9 cellular contexts compared by ENCODE assay signal in genomic region chr15:56916825-56917477, GRCh38. TPM values are rescaled to one million over a fixed set of nuclear protein-coding genes. Genes with fewer than 3 reads are reported as not detected.
DNase-seq lines count a peak whose midpoint lies in the region; ATAC-seq lines count a peak whose summit lies in the region.
"Had no signal": no experiment of that assay in that cellular context is flagged by ENCODE, and none has a peak within 500 bp of the region (broad histone marks: within the 10 kb centered on the region; RNA-seq: fewer than 3 reads in every experiment).

No MANE protein-coding gene starts in this region.

- H3K27ac ChIP-seq in iPS-18a (ENCODE audit: low read length) (no peak overlapping the region), subcutaneous abdominal adipose tissue (ENCODE audit: low read depth, low read length) (peak overlapping the region; percentile 93), mesendoderm (ENCODE audit: low read depth, low read length) (no peak overlapping the region)
- H3K27ac ChIP-seq: 22Rv1 had no signal

- no peak overlapping the region for H4K5ac ChIP-seq in mesendoderm (ENCODE audit: low read length)

- no CpG with 5 or more reads among the region's 8 CpGs for WGBS in mesendoderm (ENCODE audit: extremely low coverage, insufficient coverage, low lambda C conversion rate)

- peak overlapping the region; percentile 88 for H3K4me3 ChIP-seq in iPS-18a (ENCODE audit: low read length)
- H3K4me3 ChIP-seq in subcutaneous abdominal adipose tissue (ENCODE audit: low read depth in 1 of 5, low read length in 5 of 5) = peak overlapping the region; percentile 86 to 92 (median 89)
- H3K4me3 ChIP-seq in mesendoderm (ENCODE audit: low read length) = no peak overlapping the region

- H3K27ac Mint-ChIP-seq in activated T-helper 1 cell treated with anti-CD3 and anti-CD28 coated beads, Interleukin-12 subunit alpha, Interleukin-12 subunit beta, Interleukin-2, Interleukin-4 antibody, amounts not matched to agents 30 ng/mL and 10 ng/mL and 1 ng/mL, durations not matched to agents 14 hours and 24 hours and 36 hours = no peak overlapping the region

- no peak overlapping the region for H2BK120ac ChIP-seq in mesendoderm (ENCODE audit: low read depth, low read length)

- no peak overlapping the region for H2BK5ac ChIP-seq in mesendoderm (ENCODE audit: low read length)

- no peak for ATAC-seq in HG02840 (IDR thresholded peaks at IDR 0.05; ENCODE audit: low FRiP score, unreplicated experiment)

- intact Hi-C loops in activated T-helper 1 cell treated with anti-CD3 and anti-CD28 coated beads, Interleukin-12 subunit alpha, Interleukin-12 subunit beta, Interleukin-2, Interleukin-4 antibody, amounts not matched to agents 30 ng/mL and 10 ng/mL and 1 ng/mL, durations not matched to agents 14 hours and 24 hours and 36 hours (cut with micrococcal nuclease) = loop anchor here (1.0 to 10.0 kb wide), 6 partner anchors 130 to 672 kb away; partner anchors contain the start of gene RFX7

- H3K4me1 ChIP-seq in iPS-18a (ENCODE audit: control insufficient read depth, low read depth, low read length) = peaks cover 13% of the 10 kb centered on the region
- H3K4me1 ChIP-seq in subcutaneous abdominal adipose tissue (ENCODE audit: control insufficient read depth in 5 of 5, insufficient read depth in 5 of 5, low read length in 5 of 5) = peaks cover 5 to 34% (median 32%) of the 10 kb centered on the region in 5 donors
- H3K4me1 ChIP-seq in mesendoderm (ENCODE audit: control insufficient read depth, low read depth, low read length) = no peaks in the 10 kb centered on the region

- H3K79me2 ChIP-seq in mesendoderm (ENCODE audit: control insufficient read depth, insufficient read depth, low read length) = peaks cover 14% of the 10 kb centered on the region

- DNase-seq in DMS53 (lab: John Stamatoyannopoulos, UW) = peak; percentile 10
- no peak for DNase-seq in DMS53 treated with DMSO at 0.1 percent for 48 hours (lab: John Stamatoyannopoulos, UW; ENCODE audit: unreplicated experiment)
- no peak for DNase-seq in activated T-helper 1 cell treated with anti-CD3 and anti-CD28 coated beads, Interleukin-12 subunit alpha, Interleukin-12 subunit beta, Interleukin-2, Interleukin-4 antibody, amounts not matched to agents 30 ng/mL and 10 ng/mL and 1 ng/mL, durations not matched to agents 14 hours and 24 hours and 36 hours (ENCODE audit: low spot score)
- DNase-seq in mesendoderm = no peak
- DNase-seq in NCI-H1048 (lab: John Stamatoyannopoulos, UW) = no peak

- H3K9me3 Mint-ChIP-seq in activated T-helper 1 cell treated with anti-CD3 and anti-CD28 coated beads, Interleukin-12 subunit alpha, Interleukin-12 subunit beta, Interleukin-2, Interleukin-4 antibody, amounts not matched to agents 30 ng/mL and 10 ng/mL and 1 ng/mL, durations not matched to agents 14 hours and 24 hours and 36 hours = no peaks in the 10 kb centered on the region

- H3K56ac ChIP-seq in mesendoderm (ENCODE audit: low read length) = no peak overlapping the region

- no peak overlapping the region for H3K23ac ChIP-seq in mesendoderm (ENCODE audit: low read length)

- H3K4me2 ChIP-seq in mesendoderm (ENCODE audit: low read length) = no peak overlapping the region

- no peak overlapping the region for H3K18ac ChIP-seq in mesendoderm (ENCODE audit: low read length)

- H3K4me3 Mint-ChIP-seq in activated T-helper 1 cell treated with anti-CD3 and anti-CD28 coated beads, Interleukin-12 subunit alpha, Interleukin-12 subunit beta, Interleukin-2, Interleukin-4 antibody, amounts not matched to agents 30 ng/mL and 10 ng/mL and 1 ng/mL, durations not matched to agents 14 hours and 24 hours and 36 hours = peak overlapping the region; percentile 12

- no peak overlapping the region for H3K4ac ChIP-seq in mesendoderm (ENCODE audit: low read depth, low read length)

- no peaks in the 10 kb centered on the region for H3K79me1 ChIP-seq in mesendoderm (ENCODE audit: low read length)

- H3K36me3 ChIP-seq in iPS-18a (ENCODE audit: control insufficient read depth, low read depth, low read length) (peaks cover 1% of the 10 kb centered on the region), subcutaneous abdominal adipose tissue (ENCODE audit: control insufficient read depth in 5 of 5, insufficient read depth in 5 of 5, low read length in 5 of 5) (no peaks in the 10 kb centered on the region), mesendoderm (ENCODE audit: control insufficient read depth, insufficient read depth, low read length) (no peaks in the 10 kb centered on the region)

- peaks cover 11% of the 10 kb centered on the region for H3K27me3 ChIP-seq in iPS-18a (ENCODE audit: control insufficient read depth, insufficient read depth, low read length)
- H3K27me3 ChIP-seq in subcutaneous abdominal adipose tissue (ENCODE audit: control insufficient read depth in 5 of 5, insufficient read depth in 4 of 5, low read length in 5 of 5) = no peaks in the 10 kb centered on the region
- no peaks in the 10 kb centered on the region for H3K27me3 ChIP-seq in mesendoderm (ENCODE audit: insufficient read depth, low read length, poor library complexity)

- H2BK15ac ChIP-seq in mesendoderm (replicated peaks; ENCODE audit: low read depth) = no peak overlapping the region

- no peaks in the 10 kb centered on the region for H3K27me3 Mint-ChIP-seq in activated T-helper 1 cell treated with anti-CD3 and anti-CD28 coated beads, Interleukin-12 subunit alpha, Interleukin-12 subunit beta, Interleukin-2, Interleukin-4 antibody, amounts not matched to agents 30 ng/mL and 10 ng/mL and 1 ng/mL, durations not matched to agents 14 hours and 24 hours and 36 hours (ENCODE audit: insufficient read depth)

- H3K9me3 ChIP-seq in iPS-18a (ENCODE audit: control insufficient read depth, low read depth, low read length) (no peaks in the 10 kb centered on the region), subcutaneous abdominal adipose tissue (ENCODE audit: control insufficient read depth in 5 of 5, low read length in 5 of 5) (no peaks in the 10 kb centered on the region)

- peaks cover 26% of the 10 kb centered on the region for H3K4me1 Mint-ChIP-seq in activated T-helper 1 cell treated with anti-CD3 and anti-CD28 coated beads, Interleukin-12 subunit alpha, Interleukin-12 subunit beta, Interleukin-2, Interleukin-4 antibody, amounts not matched to agents 30 ng/mL and 10 ng/mL and 1 ng/mL, durations not matched to agents 14 hours and 24 hours and 36 hours (ENCODE audit: low read depth)

- H3K36me3 Mint-ChIP-seq in activated T-helper 1 cell treated with anti-CD3 and anti-CD28 coated beads, Interleukin-12 subunit alpha, Interleukin-12 subunit beta, Interleukin-2, Interleukin-4 antibody, amounts not matched to agents 30 ng/mL and 10 ng/mL and 1 ng/mL, durations not matched to agents 14 hours and 24 hours and 36 hours (ENCODE audit: low read depth) = peaks cover 10% of the 10 kb centered on the region

- no peak overlapping the region for H2AK5ac ChIP-seq in mesendoderm (ENCODE audit: low read length)

- no peak overlapping the region for H4K8ac ChIP-seq in mesendoderm (ENCODE audit: low read depth, low read length)

- H3K9ac ChIP-seq in iPS-18a (ENCODE audit: low read length) (peak overlapping the region; percentile 64), subcutaneous abdominal adipose tissue (ENCODE audit: low read length in 5 of 5) (peak overlapping the region; percentile 35 to 98 (median 96)), mesendoderm (ENCODE audit: low read length) (no peak overlapping the region)

RNA-seq across cellular contexts. Expression of gene TCF12, which starts 1.5 kb away (rescaled TPM):
- 85.7 and 89.2 TPM in 2 replicates for total RNA-seq in activated T-helper 1 cell treated with anti-CD3 and anti-CD28 coated beads, Interleukin-12 subunit alpha, Interleukin-12 subunit beta, Interleukin-2, Interleukin-4 antibody, amounts not matched to agents 30 ng/mL and 10 ng/mL and 1 ng/mL, durations not matched to agents 14 hours and 24 hours and 36 hours
- polyA plus RNA-seq in mesendoderm (2013, experiment 1 of 2) = 42.7 TPM
- polyA plus RNA-seq in mesendoderm (2013, experiment 2 of 2) = 38.4 TPM
